ENCODE assay signal across 28 cellular contexts in genomic region chr9:137394866-137395665, GRCh38. TPM values are rescaled to one million over a fixed set of nuclear protein-coding genes. Genes with fewer than 3 reads are reported as not detected.
"Had no signal": no experiment of that assay in that cellular context is flagged by ENCODE, and none has a peak within 500 bp of the region (broad histone marks: within the 10 kb centered on the region; RNA-seq: fewer than 3 reads in every experiment).

No MANE protein-coding gene starts in this region.

- H3K27ac ChIP-seq: ascending aorta, cardiac muscle cell, PC-9, SJSA1 had no signal

- H2AFZ ChIP-seq: PC-9 had no signal

- H3K4me1 ChIP-seq: ascending aorta, SJSA1 had no signal

- H3K4me3 ChIP-seq: ascending aorta, cardiac muscle cell, MG63, PC-9, SJSA1 had no signal

- H3K4me2 ChIP-seq: PC-9, SK-N-SH had no signal

- H3K9ac ChIP-seq: SK-N-SH had no signal

- ATAC-seq: activated CD8-positive, alpha-beta T cell treated with anti-CD3 and anti-CD28 coated beads, Interleukin-2, amount 10 ng/mL, durations not matched to agents 7 days and 5 days had no signal

- H3K36me3 ChIP-seq: cardiac muscle cell, MG63, SJSA1 had no signal

- DNase-seq: activated CD4-positive, alpha-beta T cell treated with anti-CD3 and anti-CD28 coated beads, Interleukin-2, amount 10 ng/mL, durations not matched to agents 7 days and 5 days; activated CD4-positive, alpha-beta T cell treated with anti-CD3 and anti-CD28 coated beads, Interleukin-2, amount 50 U/mL, for 48 hours; activated CD8-positive, alpha-beta T cell treated with anti-CD3 and anti-CD28 coated beads, Interleukin-2, amount 10 ng/mL, durations not matched to agents 7 days and 5 days; activated gamma-delta T cell; activated naive CD4-positive, alpha-beta T cell treated with Interleukin-2 at 50 U/mL for 16 hours; activated naive CD8-positive, alpha-beta T cell treated with anti-CD3 and anti-CD28 coated beads, Interleukin-2, amount 10 ng/mL, durations not matched to agents 7 days and 5 days; activated T-cell treated with anti-CD3 and anti-CD28 coated beads, Interleukin-2, amount 50 U/mL, for 24 hours; amygdala; Kasumi-1; KG1; MG63; NCI-H1048; NCI-H1105 treated with DMSO at 0.1 percent for 48 hours; NCI-H1436; NCI-H1694; NCI-H1930; NCI-H345; NCI-H524 treated with DMSO at 0.1 percent for 48 hours; NK-92 treated with Interleukin-12 subunit alpha and Interleukin-12 subunit beta, amount 100 ng/mL, for 24 hours; PC-9; Right ventricle myocardium superior; SK-N-SH had no signal

- H3K9me3 ChIP-seq: ascending aorta, MG63, SJSA1, SK-N-SH had no signal

- H3K27me3 ChIP-seq: ascending aorta, cardiac muscle cell, MG63, SJSA1 had no signal

RNA-seq across cellular contexts. Expression of gene NOXA1, which starts 28.1 kb away (rescaled TPM):
- total RNA-seq: OCI-LY7, SJSA1 had no signal

RNA-seq across cellular contexts. Expression of gene ENTPD8, which starts 46.1 kb away (rescaled TPM):
- total RNA-seq: activated CD4-positive, alpha-beta T cell treated with anti-CD3 and anti-CD28 coated beads, Interleukin-2, amount 10 ng/mL, durations not matched to agents 7 days and 5 days; activated CD8-positive, alpha-beta T cell treated with anti-CD3 and anti-CD28 coated beads, Interleukin-2, amount 10 ng/mL, durations not matched to agents 7 days and 5 days; activated naive CD8-positive, alpha-beta T cell treated with anti-CD3 and anti-CD28 coated beads, Interleukin-2, amount 10 ng/mL, durations not matched to agents 7 days and 5 days; activated T-helper 2 cell treated with anti-CD3 and anti-CD28 coated beads, Interferon-gamma antibody, Interleukin-2, Interleukin-4, amounts not matched to agents 10 μg/mL and 5 μg/mL and 100 μg/mL, durations not matched to agents 14 hours and 24 hours and 36 hours; ascending aorta; NCI-H460; OCI-LY7; Right ventricle myocardium superior; SJSA1 had no signal
